Comparison of ENCODE assay signal across 6 cellular contexts in the genomic region with DNA sequence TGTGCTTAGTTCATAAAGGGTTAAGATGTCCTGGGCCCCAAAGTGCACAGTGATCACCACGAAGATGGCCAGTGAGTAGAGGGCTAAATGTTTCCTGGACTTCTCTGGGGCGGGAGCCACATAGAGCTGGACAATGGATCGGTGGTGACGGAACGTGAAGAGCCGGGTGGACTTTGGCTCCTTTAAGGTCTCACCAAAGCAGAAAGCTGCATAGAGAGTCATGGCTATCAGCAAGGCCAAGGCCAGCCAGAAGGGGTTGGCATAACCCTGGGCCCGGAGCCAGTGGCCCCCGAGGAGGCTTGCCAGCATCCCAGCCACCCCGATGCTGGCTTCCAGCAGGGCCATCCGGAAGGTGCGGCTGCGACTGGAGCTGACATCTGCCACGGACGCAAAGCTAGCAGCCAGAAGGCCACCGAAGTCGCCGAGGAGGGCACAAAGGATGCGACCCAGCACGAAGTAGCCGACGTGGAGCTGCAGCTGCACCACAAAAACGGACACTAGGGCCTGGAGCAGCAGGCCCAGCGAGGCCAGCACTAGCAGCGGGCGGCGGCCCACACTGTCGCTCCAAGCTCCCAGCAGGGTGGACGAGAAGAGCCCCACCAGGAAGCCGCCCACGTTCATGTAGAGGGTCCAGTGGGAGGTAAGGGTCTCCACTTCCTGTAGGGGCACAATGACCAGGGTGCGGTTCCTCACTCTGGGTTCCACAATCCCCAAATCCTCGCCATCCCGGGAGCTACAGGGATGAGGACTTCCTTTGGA. TPM values are rescaled to one million over a fixed set of nuclear protein-coding genes. Genes with fewer than 3 reads are reported as not detected.
DNase-seq lines count a peak whose midpoint lies in the region; ATAC-seq lines count a peak whose summit lies in the region.

No MANE protein-coding gene starts in this region.

- no peak overlapping the region for H3K27ac ChIP-seq in esophagus (ENCODE audit: low read depth in 2 of 2, low read length in 1 of 2)

- peak overlapping the region; percentile 50 for H3K27ac Mint-ChIP-seq in stimulated activated effector memory CD8-positive, alpha-beta T cell treated with anti-CD3 and anti-CD28 coated beads, Interleukin-12 subunit alpha, Interleukin-12 subunit beta, amount 100 ng/mL, for 72 hours

- peaks cover 5% of the 10 kb centered on the region for H3K4me1 Mint-ChIP-seq in stimulated activated effector memory CD8-positive, alpha-beta T cell treated with anti-CD3 and anti-CD28 coated beads, Interleukin-12 subunit alpha, Interleukin-12 subunit beta, amount 100 ng/mL, for 72 hours

- ATAC-seq in stimulated activated effector memory CD8-positive, alpha-beta T cell treated with anti-CD3 and anti-CD28 coated beads, Interleukin-12 subunit alpha, Interleukin-12 subunit beta, amount 100 ng/mL, for 72 hours = no peak

- peaks cover 9% of the 10 kb centered on the region for H3K36me3 Mint-ChIP-seq in stimulated activated effector memory CD8-positive, alpha-beta T cell treated with anti-CD3 and anti-CD28 coated beads, Interleukin-12 subunit alpha, Interleukin-12 subunit beta, amount 100 ng/mL, for 72 hours

- H3K27me3 ChIP-seq in esophagus (ENCODE audit: control insufficient read depth in 1 of 2, insufficient read depth in 2 of 2, low read length in 2 of 2) = no peaks in the 10 kb centered on the region

- peaks cover 0 to 10% of the 10 kb centered on the region in 2 donors for H3K4me1 ChIP-seq in esophagus (ENCODE audit: control insufficient read depth in 2 of 2, insufficient read depth in 2 of 2, low read length in 1 of 2)

- H3K9me3 ChIP-seq in esophagus (ENCODE audit: control insufficient read depth in 2 of 2, insufficient read depth in 1 of 2, low read depth in 1 of 2, low read length in 1 of 2) = no peaks in the 10 kb centered on the region

- H3K4me3 Mint-ChIP-seq in stimulated activated effector memory CD8-positive, alpha-beta T cell treated with anti-CD3 and anti-CD28 coated beads, Interleukin-12 subunit alpha, Interleukin-12 subunit beta, amount 100 ng/mL, for 72 hours = peak overlapping the region; percentile 73

- H3K4me3 ChIP-seq in esophagus (ENCODE audit: low read depth in 1 of 2, low read length in 2 of 2) = peak overlapping the region; percentile 61 to 70

- no peaks in the 10 kb centered on the region for H3K9me3 Mint-ChIP-seq in stimulated activated effector memory CD8-positive, alpha-beta T cell treated with anti-CD3 and anti-CD28 coated beads, Interleukin-12 subunit alpha, Interleukin-12 subunit beta, amount 100 ng/mL, for 72 hours

- H3K36me3 ChIP-seq in esophagus (ENCODE audit: control insufficient read depth in 2 of 2, insufficient read depth in 2 of 2, low read length in 1 of 2) = peaks cover 0 to 3% of the 10 kb centered on the region in 2 donors

- DNase-seq in NCI-H1417 (lab: John Stamatoyannopoulos, UW) = peak in 2 of 3 experiments; percentile 72 to 74
- DNase-seq in NCI-H1417 treated with DMSO at 0.1 percent for 48 hours (lab: John Stamatoyannopoulos, UW) = no peak
- no peak for DNase-seq in stimulated activated effector memory CD8-positive, alpha-beta T cell treated with anti-CD3 and anti-CD28 coated beads, Interleukin-12 subunit alpha, Interleukin-12 subunit beta, amount 100 ng/mL, for 72 hours (ENCODE audit: low spot score in 2 of 2)
- no peak for DNase-seq in stimulated activated CD4-positive, alpha-beta T cell treated with anti-CD3 and anti-CD28 coated beads, Interleukin-15, amount 100 ng/mL, for 24 hours
- DNase-seq in kidney tubule cell (ENCODE audit: low spot score) = no peak

- 42 to 46% methylated on average over 33 of the region's 33 CpGs for WGBS in esophagus, 2 donors

RNA-seq across cellular contexts. Expression of gene SLC46A1, which starts 1.0 kb away (rescaled TPM):
- 1 to 10 TPM in 1 of 2 donors, under 1 TPM in 1; 0.86 to 1.6 TPM for polyA plus RNA-seq in esophagus

RNA-seq across cellular contexts. Expression of gene SARM1, which starts 33.5 kb away (rescaled TPM):
- polyA plus RNA-seq in esophagus = 1 to 10 TPM; 3.0 to 4.4 TPM

RNA-seq across cellular contexts. Expression of gene VTN, which starts 34.9 kb away (rescaled TPM):
- polyA plus RNA-seq in esophagus = under 1 TPM; 0.22 to 0.51 TPM

RNA-seq across cellular contexts. Expression of gene SEBOX, which starts 40.0 kb away (rescaled TPM):
- not detected for polyA plus RNA-seq in esophagus

RNA-seq across cellular contexts. Expression of gene POLDIP2, which starts 47.7 kb away (rescaled TPM):
- polyA plus RNA-seq in esophagus = 10 to 100 TPM; 29.8 to 69.3 TPM

Comparison
In these comparisons a context has a peak if more than half of its experiments do, and no peak if none do; other contexts are left out.
1. DNase-seq: peak in NCI-H1417 (2 of 3); none in NCI-H1417 treated with DMSO at 0.1 percent for 48 hours (single experiment), stimulated activated effector memory CD8-positive, alpha-beta T cell treated with anti-CD3 and anti-CD28 coated beads, Interleukin-12 subunit alpha, Interleukin-12 subunit beta, amount 100 ng/mL, for 72 hours (0 of 2), stimulated activated CD4-positive, alpha-beta T cell treated with anti-CD3 and anti-CD28 coated beads, Interleukin-15, amount 100 ng/mL, for 24 hours (single experiment) and kidney tubule cell (single experiment).